In genomic region chr1:228969968-228970800, GRCh38 we compare ENCODE assay signal across 26 cellular contexts.
"Had no signal": no experiment of that assay in that cellular context is flagged by ENCODE, and none has a peak within 500 bp of the region (broad histone marks: within the 10 kb centered on the region; RNA-seq: fewer than 3 reads in every experiment).

No MANE protein-coding gene starts in this region.

- H3K27me3 ChIP-seq: hepatocyte, left lung, spleen, upper lobe of left lung had no signal

- ATAC-seq: activated CD8-positive, alpha-beta T cell treated with anti-CD3 and anti-CD28 coated beads, Interleukin-2, amount 10 ng/mL, durations not matched to agents 7 days and 5 days; activated naive CD8-positive, alpha-beta T cell treated with anti-CD3 and anti-CD28 coated beads, Interleukin-2, amount 50 U/mL, for 24 hours; left lung; naive thymus-derived CD4-positive, alpha-beta T cell; T-cell had no signal

- H3K27ac Mint-ChIP-seq: activated CD8-positive, alpha-beta T cell treated with anti-CD3 and anti-CD28 coated beads, Interleukin-2, amount 10 ng/mL, durations not matched to agents 7 days and 5 days; activated naive CD8-positive, alpha-beta T cell treated with anti-CD3 and anti-CD28 coated beads, Interleukin-2, amount 50 U/mL, for 24 hours; activated T-cell treated with anti-CD3 and anti-CD28 coated beads, Interleukin-2, amount 50 U/mL, for 24 hours; activated T-helper 2 cell treated with anti-CD3 and anti-CD28 coated beads, Interferon-gamma antibody, Interleukin-2, Interleukin-4, amounts not matched to agents 10 μg/mL and 5 μg/mL and 100 μg/mL, durations not matched to agents 14 hours and 24 hours and 36 hours; immature natural killer cell; progenitor cell of endocrine pancreas; T-cell; T-helper 2 cell treated with Interferon-gamma antibody and Interleukin-4, amounts not matched to agents 5 μg/mL and 100 μg/mL, for 36 hours had no signal

- H3K27ac ChIP-seq: hepatocyte, left lung, spleen, thoracic aorta, WERI-Rb-1 had no signal

- H3K36me3 ChIP-seq: left lung, spleen, thoracic aorta, upper lobe of left lung, WERI-Rb-1 had no signal

- DNase-seq: activated CD4-positive, alpha-beta T cell treated with anti-CD3 and anti-CD28 coated beads for 1 hour; activated CD4-positive, alpha-beta T cell treated with anti-CD3 and anti-CD28 coated beads, Interleukin-2, amount 50 U/mL, for 1 hour; activated CD8-positive, alpha-beta T cell treated with anti-CD3 and anti-CD28 coated beads, Interleukin-2, amount 10 ng/mL, durations not matched to agents 7 days and 5 days; activated naive CD4-positive, alpha-beta T cell; activated naive CD8-positive, alpha-beta T cell treated with anti-CD3 and anti-CD28 coated beads, Interleukin-2, amount 50 U/mL, for 24 hours; activated T-cell treated with anti-CD3 and anti-CD28 coated beads, Interleukin-2, amount 50 U/mL, for 24 hours; effector CD4-positive, alpha-beta T cell; erythroblast; foreskin melanocyte; immature natural killer cell; left lung; naive thymus-derived CD4-positive, alpha-beta T cell; spleen; stimulated activated CD4-positive, alpha-beta T cell treated with anti-CD3 and anti-CD28 coated beads, Interleukin-4, amount 100 ng/mL, for 1 hour; stimulated activated naive CD4-positive, alpha-beta T cell treated with Interleukin-2 at 50 U/mL for 16 hours; T-cell; upper lobe of left lung; WERI-Rb-1 had no signal

- FAIRE-seq: TTC549 had no signal

- H2AFZ ChIP-seq: hepatocyte had no signal

- H3K4me1 ChIP-seq: left lung, spleen had no signal

- H3K27me3 Mint-ChIP-seq: activated naive CD8-positive, alpha-beta T cell treated with anti-CD3 and anti-CD28 coated beads, Interleukin-2, amount 50 U/mL, for 24 hours; activated T-cell treated with anti-CD3 and anti-CD28 coated beads, Interleukin-2, amount 50 U/mL, for 24 hours; T-cell had no signal

- H3K4me3 Mint-ChIP-seq: activated CD8-positive, alpha-beta T cell treated with anti-CD3 and anti-CD28 coated beads, Interleukin-2, amount 10 ng/mL, durations not matched to agents 7 days and 5 days; activated naive CD8-positive, alpha-beta T cell treated with anti-CD3 and anti-CD28 coated beads, Interleukin-2, amount 50 U/mL, for 24 hours; activated T-cell treated with anti-CD3 and anti-CD28 coated beads, Interleukin-2, amount 50 U/mL, for 24 hours; immature natural killer cell; naive thymus-derived CD4-positive, alpha-beta T cell; T-cell; T-helper 2 cell treated with Interferon-gamma antibody and Interleukin-4, amounts not matched to agents 5 μg/mL and 100 μg/mL, for 36 hours had no signal

- H3K9me3 ChIP-seq: left lung, spleen, thoracic aorta, upper lobe of left lung had no signal

- H3K79me2 ChIP-seq: hepatocyte had no signal

- H3K4me3 ChIP-seq: hepatocyte, left lung, lung, spleen, thoracic aorta, upper lobe of left lung had no signal

- H3K36me3 Mint-ChIP-seq: immature natural killer cell; naive thymus-derived CD4-positive, alpha-beta T cell; T-cell had no signal

- H3K9me3 Mint-ChIP-seq: activated naive CD8-positive, alpha-beta T cell treated with anti-CD3 and anti-CD28 coated beads, Interleukin-2, amount 50 U/mL, for 24 hours; activated T-cell treated with anti-CD3 and anti-CD28 coated beads, Interleukin-2, amount 50 U/mL, for 24 hours; activated T-helper 2 cell treated with anti-CD3 and anti-CD28 coated beads, Interferon-gamma antibody, Interleukin-2, Interleukin-4, amounts not matched to agents 10 μg/mL and 5 μg/mL and 100 μg/mL, durations not matched to agents 14 hours and 24 hours and 36 hours; immature natural killer cell; naive thymus-derived CD4-positive, alpha-beta T cell; neural crest cell; T-cell; T-helper 2 cell treated with Interferon-gamma antibody and Interleukin-4, amounts not matched to agents 5 μg/mL and 100 μg/mL, for 36 hours had no signal

- H3K4me2 ChIP-seq: hepatocyte had no signal

- H3K4me1 Mint-ChIP-seq: activated naive CD8-positive, alpha-beta T cell treated with anti-CD3 and anti-CD28 coated beads, Interleukin-2, amount 50 U/mL, for 24 hours; immature natural killer cell; naive thymus-derived CD4-positive, alpha-beta T cell; T-cell had no signal
